ENCODE assay signal across 1 cellular context in the genomic region with DNA sequence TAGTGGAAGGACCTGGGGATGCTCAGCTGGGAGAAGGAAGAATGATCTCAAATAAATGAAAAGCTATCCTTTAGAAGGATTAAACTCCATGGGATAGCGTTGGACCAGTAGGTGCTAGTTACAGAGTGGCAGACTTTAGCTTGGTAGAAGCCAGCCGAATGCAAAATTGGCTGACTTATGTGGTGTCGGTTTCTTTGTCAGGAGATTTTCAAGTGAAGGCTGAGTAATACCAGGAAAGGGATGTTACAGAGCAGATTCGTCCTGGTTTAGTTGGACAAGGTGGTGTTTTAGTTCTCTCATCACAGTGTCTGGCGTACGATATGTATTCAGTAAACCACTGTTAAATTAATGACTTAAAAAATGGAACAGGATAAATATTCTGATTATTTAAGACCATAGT.
TF ChIP-seq lines count a peak whose summit lies in the region.

No MANE protein-coding gene starts in this region.

TF ChIP-seq in WTC11, 78 proteins besides CTCF, POLR2A, EP300 and RAD21 (continued from another document):
- TF ChIP-seq, protein P1, sequence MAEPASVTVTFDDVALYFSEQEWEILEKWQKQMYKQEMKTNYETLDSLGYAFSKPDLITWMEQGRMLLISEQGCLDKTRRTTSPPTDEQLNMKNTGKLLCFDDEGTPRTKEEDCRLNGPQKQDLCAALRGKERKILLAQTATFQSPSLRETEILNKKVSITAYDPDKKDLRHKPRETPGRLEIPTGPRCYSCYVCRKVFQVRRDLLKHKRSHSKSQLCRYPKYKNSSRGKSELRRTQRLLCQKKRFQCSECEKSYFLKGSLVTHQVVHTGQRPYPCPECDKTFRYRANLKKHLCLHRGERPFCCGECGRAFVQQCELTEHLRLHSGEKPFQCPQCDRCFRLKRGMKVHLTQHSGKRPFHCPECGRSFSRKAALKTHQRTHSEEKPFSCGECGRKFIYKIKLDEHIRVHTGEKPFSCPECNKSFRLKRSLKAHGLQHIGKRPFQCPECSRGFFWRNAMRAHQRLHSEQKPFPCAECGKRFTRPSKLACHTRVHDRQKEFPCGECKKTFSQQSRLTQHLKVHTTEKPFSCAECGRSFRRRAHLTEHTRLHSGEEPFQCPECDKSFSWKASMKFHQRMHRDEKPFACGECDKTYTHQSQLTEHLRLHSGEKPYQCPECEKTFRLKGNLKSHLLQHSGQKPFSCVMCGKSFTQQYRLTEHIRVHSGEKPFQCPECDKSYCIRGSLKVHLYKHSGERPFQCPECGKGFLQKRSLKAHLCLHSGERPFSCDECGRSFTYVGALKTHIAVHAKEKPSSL (CRISPR knock-in tag; conservative IDR thresholded peaks at IDR 0.05), result no peak
- TF ChIP-seq, protein P2, sequence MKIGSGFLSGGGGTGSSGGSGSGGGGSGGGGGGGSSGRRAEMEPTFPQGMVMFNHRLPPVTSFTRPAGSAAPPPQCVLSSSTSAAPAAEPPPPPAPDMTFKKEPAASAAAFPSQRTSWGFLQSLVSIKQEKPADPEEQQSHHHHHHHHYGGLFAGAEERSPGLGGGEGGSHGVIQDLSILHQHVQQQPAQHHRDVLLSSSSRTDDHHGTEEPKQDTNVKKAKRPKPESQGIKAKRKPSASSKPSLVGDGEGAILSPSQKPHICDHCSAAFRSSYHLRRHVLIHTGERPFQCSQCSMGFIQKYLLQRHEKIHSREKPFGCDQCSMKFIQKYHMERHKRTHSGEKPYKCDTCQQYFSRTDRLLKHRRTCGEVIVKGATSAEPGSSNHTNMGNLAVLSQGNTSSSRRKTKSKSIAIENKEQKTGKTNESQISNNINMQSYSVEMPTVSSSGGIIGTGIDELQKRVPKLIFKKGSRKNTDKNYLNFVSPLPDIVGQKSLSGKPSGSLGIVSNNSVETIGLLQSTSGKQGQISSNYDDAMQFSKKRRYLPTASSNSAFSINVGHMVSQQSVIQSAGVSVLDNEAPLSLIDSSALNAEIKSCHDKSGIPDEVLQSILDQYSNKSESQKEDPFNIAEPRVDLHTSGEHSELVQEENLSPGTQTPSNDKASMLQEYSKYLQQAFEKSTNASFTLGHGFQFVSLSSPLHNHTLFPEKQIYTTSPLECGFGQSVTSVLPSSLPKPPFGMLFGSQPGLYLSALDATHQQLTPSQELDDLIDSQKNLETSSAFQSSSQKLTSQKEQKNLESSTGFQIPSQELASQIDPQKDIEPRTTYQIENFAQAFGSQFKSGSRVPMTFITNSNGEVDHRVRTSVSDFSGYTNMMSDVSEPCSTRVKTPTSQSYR (CRISPR knock-in tag; IDR thresholded peaks at IDR 0.05), result no peak
- TF ChIP-seq, protein P3, sequence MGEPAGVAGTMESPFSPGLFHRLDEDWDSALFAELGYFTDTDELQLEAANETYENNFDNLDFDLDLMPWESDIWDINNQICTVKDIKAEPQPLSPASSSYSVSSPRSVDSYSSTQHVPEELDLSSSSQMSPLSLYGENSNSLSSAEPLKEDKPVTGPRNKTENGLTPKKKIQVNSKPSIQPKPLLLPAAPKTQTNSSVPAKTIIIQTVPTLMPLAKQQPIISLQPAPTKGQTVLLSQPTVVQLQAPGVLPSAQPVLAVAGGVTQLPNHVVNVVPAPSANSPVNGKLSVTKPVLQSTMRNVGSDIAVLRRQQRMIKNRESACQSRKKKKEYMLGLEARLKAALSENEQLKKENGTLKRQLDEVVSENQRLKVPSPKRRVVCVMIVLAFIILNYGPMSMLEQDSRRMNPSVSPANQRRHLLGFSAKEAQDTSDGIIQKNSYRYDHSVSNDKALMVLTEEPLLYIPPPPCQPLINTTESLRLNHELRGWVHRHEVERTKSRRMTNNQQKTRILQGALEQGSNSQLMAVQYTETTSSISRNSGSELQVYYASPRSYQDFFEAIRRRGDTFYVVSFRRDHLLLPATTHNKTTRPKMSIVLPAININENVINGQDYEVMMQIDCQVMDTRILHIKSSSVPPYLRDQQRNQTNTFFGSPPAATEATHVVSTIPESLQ (CRISPR knock-in tag; IDR thresholded peaks at IDR 0.05), result no peak
- TF ChIP-seq NFYB (CRISPR knock-in tag; conservative IDR thresholded peaks at IDR 0.05; ENCODE audit: low read depth) (no peak), TEAD4 (CRISPR knock-in tag; IDR thresholded peaks at IDR 0.05) (no peak), GRHL2 (CRISPR knock-in tag; IDR thresholded peaks at IDR 0.05; ENCODE audit: insufficient replicate concordance, severe bottlenecking) (no peak), CREB1 (CRISPR knock-in tag; IDR thresholded peaks at IDR 0.05) (no peak), ZNF396 (CRISPR knock-in tag; IDR thresholded peaks at IDR 0.05; ENCODE audit: borderline replicate concordance) (no peak), ELF4 (CRISPR knock-in tag; IDR thresholded peaks at IDR 0.05; ENCODE audit: low read depth) (no peak), MYBL2 (CRISPR knock-in tag; IDR thresholded peaks at IDR 0.05) (no peak)
- TF ChIP-seq, protein P4, sequence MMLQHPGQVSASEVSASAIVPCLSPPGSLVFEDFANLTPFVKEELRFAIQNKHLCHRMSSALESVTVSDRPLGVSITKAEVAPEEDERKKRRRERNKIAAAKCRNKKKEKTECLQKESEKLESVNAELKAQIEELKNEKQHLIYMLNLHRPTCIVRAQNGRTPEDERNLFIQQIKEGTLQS (CRISPR knock-in tag; conservative IDR thresholded peaks at IDR 0.05), result no peak
- TF ChIP-seq, protein P5, sequence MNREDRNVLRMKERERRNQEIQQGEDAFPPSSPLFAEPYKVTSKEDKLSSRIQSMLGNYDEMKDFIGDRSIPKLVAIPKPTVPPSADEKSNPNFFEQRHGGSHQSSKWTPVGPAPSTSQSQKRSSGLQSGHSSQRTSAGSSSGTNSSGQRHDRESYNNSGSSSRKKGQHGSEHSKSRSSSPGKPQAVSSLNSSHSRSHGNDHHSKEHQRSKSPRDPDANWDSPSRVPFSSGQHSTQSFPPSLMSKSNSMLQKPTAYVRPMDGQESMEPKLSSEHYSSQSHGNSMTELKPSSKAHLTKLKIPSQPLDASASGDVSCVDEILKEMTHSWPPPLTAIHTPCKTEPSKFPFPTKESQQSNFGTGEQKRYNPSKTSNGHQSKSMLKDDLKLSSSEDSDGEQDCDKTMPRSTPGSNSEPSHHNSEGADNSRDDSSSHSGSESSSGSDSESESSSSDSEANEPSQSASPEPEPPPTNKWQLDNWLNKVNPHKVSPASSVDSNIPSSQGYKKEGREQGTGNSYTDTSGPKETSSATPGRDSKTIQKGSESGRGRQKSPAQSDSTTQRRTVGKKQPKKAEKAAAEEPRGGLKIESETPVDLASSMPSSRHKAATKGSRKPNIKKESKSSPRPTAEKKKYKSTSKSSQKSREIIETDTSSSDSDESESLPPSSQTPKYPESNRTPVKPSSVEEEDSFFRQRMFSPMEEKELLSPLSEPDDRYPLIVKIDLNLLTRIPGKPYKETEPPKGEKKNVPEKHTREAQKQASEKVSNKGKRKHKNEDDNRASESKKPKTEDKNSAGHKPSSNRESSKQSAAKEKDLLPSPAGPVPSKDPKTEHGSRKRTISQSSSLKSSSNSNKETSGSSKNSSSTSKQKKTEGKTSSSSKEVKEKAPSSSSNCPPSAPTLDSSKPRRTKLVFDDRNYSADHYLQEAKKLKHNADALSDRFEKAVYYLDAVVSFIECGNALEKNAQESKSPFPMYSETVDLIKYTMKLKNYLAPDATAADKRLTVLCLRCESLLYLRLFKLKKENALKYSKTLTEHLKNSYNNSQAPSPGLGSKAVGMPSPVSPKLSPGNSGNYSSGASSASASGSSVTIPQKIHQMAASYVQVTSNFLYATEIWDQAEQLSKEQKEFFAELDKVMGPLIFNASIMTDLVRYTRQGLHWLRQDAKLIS (CRISPR knock-in tag; IDR thresholded peaks at IDR 0.05; ENCODE audit: borderline replicate concordance), result no peak
